Comparison of ENCODE assay signal across 1 cellular context in genomic region chr3:30613135-30613825, GRCh38.
TF ChIP-seq lines count a peak whose summit lies in the region.

No MANE protein-coding gene starts in this region.

TF ChIP-seq in HepG2, 621 proteins besides CTCF, POLR2A, EP300 and RAD21 (continued from another document):
- TF ChIP-seq BCL6 (CRISPR knock-in tag; IDR thresholded peaks at IDR 0.05) = peak; percentile 18; the same call in 1 of the 2 replicates
- TF ChIP-seq ZBTB20 (CRISPR knock-in tag; IDR thresholded peaks at IDR 0.05; ENCODE audit: borderline replicate concordance, low read depth) = 0 out of 2 replicates have a peak, but pooled peaks have one; percentile 40
- TF ChIP-seq SMYD3 (CRISPR knock-in tag; IDR thresholded peaks at IDR 0.05) = 0 out of 2 replicates have a peak, but pooled peaks have one; percentile 56
- no peak for TF ChIP-seq SNAPC4 (CRISPR knock-in tag; IDR thresholded peaks at IDR 0.05)
- 0 out of 2 replicates have a peak, but pooled peaks have one; percentile 41 for TF ChIP-seq REPIN1 (CRISPR knock-in tag; IDR thresholded peaks at IDR 0.05; ENCODE audit: borderline replicate concordance, low read depth)
- peak; percentile 64 for TF ChIP-seq RBFOX2 (IDR thresholded peaks at IDR 0.05; ENCODE audit: low read depth, low read length)
- peak; percentile 68 for TF ChIP-seq SAP130 (CRISPR knock-in tag; IDR thresholded peaks at IDR 0.05; ENCODE audit: low read depth)
- TF ChIP-seq ETS1 (CRISPR knock-in tag; IDR thresholded peaks at IDR 0.05) = no peak
- peak; percentile 89; the same call in 1 of the 2 replicates for TF ChIP-seq TGIF2 (CRISPR knock-in tag; IDR thresholded peaks at IDR 0.05)
- TF ChIP-seq TFDP2 (CRISPR knock-in tag; IDR thresholded peaks at IDR 0.05) = 0 out of 2 replicates have a peak, but pooled peaks have one; percentile 11
- TF ChIP-seq ZMYM4 (CRISPR knock-in tag; IDR thresholded peaks at IDR 0.05) = peak; percentile 61
- TF ChIP-seq CEBPG (CRISPR knock-in tag; IDR thresholded peaks at IDR 0.05) = peak; percentile 93
- peak; percentile 90; the same call in 1 of the 2 replicates for TF ChIP-seq ZNF552 (CRISPR knock-in tag; IDR thresholded peaks at IDR 0.05; ENCODE audit: borderline replicate concordance)
- TF ChIP-seq CEBPB (IDR thresholded peaks at IDR 0.05; ENCODE audit: borderline replicate concordance, low read depth, low read length) = peak; percentile 93
- TF ChIP-seq SIN3A (IDR thresholded peaks at IDR 0.05; ENCODE audit: borderline replicate concordance, low read depth, low read length) = 0 out of 2 replicates have a peak, but pooled peaks have one; percentile 42
- peak; percentile 61; the same call in 1 of the 2 replicates for TF ChIP-seq SSRP1 (CRISPR knock-in tag; IDR thresholded peaks at IDR 0.05)
- no peak for TF ChIP-seq TCF12 (IDR thresholded peaks at IDR 0.05)
- no peak for TF ChIP-seq TCF12 (CRISPR knock-in tag; IDR thresholded peaks at IDR 0.05)
- peak; percentile 53; the same call in 1 of the 2 replicates for TF ChIP-seq TARDBP (CRISPR knock-in tag; IDR thresholded peaks at IDR 0.05)
- 0 out of 2 replicates have a peak, but pooled peaks have one; percentile 30 for TF ChIP-seq FOXP4 (CRISPR knock-in tag; IDR thresholded peaks at IDR 0.05)
- 0 out of 2 replicates have a peak, but pooled peaks have one; percentile 14 for TF ChIP-seq MIXL1 (CRISPR knock-in tag; IDR thresholded peaks at IDR 0.05)
- peak; percentile 52 for TF ChIP-seq MAX (IDR thresholded peaks at IDR 0.05)
- TF ChIP-seq CC2D1A (CRISPR knock-in tag; IDR thresholded peaks at IDR 0.05) = no peak
- TF ChIP-seq BRF2 (CRISPR knock-in tag; IDR thresholded peaks at IDR 0.05) = peak; percentile 48; the same call in 1 of the 2 replicates
- TF ChIP-seq ESRRA (CRISPR knock-in tag; IDR thresholded peaks at IDR 0.05; ENCODE audit: low read depth) = no peak
- TF ChIP-seq PITX1 (CRISPR knock-in tag; IDR thresholded peaks at IDR 0.05) = 0 out of 2 replicates have a peak, but pooled peaks have one; percentile 24
- no peak for TF ChIP-seq ZNF530 (CRISPR knock-in tag; IDR thresholded peaks at IDR 0.05; ENCODE audit: low read depth)
- TF ChIP-seq KAT7 (CRISPR knock-in tag; IDR thresholded peaks at IDR 0.05; ENCODE audit: borderline replicate concordance) = 0 out of 2 replicates have a peak, but pooled peaks have one; percentile 34
- no peak for TF ChIP-seq ZNF33B (CRISPR knock-in tag; IDR thresholded peaks at IDR 0.05)
- peak; percentile 32; the same call in 1 of the 2 replicates for TF ChIP-seq ZFX (CRISPR knock-in tag; IDR thresholded peaks at IDR 0.05; ENCODE audit: low read depth)
- TF ChIP-seq ZNF878 (CRISPR knock-in tag; IDR thresholded peaks at IDR 0.05) = no peak
- TF ChIP-seq MLLT10 (CRISPR knock-in tag; IDR thresholded peaks at IDR 0.05) = 0 out of 2 replicates have a peak, but pooled peaks have one; percentile 57
- TF ChIP-seq IKZF4 (CRISPR knock-in tag; IDR thresholded peaks at IDR 0.05; ENCODE audit: borderline replicate concordance, low read depth, not compliant biosample characterization) = no peak
- peak; percentile 75 for TF ChIP-seq ZNF317 (CRISPR knock-in tag; IDR thresholded peaks at IDR 0.05)
- no peak for TF ChIP-seq THRA (CRISPR knock-in tag; IDR thresholded peaks at IDR 0.05; ENCODE audit: borderline replicate concordance)
- TF ChIP-seq AFF4 (CRISPR knock-in tag; IDR thresholded peaks at IDR 0.05) = peak; percentile 14; the same call in 1 of the 2 replicates
- 0 out of 2 replicates have a peak, but pooled peaks have one; percentile 26 for TF ChIP-seq HDAC2 (CRISPR knock-in tag; IDR thresholded peaks at IDR 0.05)
